In genomic region chr22:37427128-37427710, GRCh38 we compare ENCODE assay signal across 9 cellular contexts. TPM values are rescaled to one million over a fixed set of nuclear protein-coding genes. Genes with fewer than 3 reads are reported as not detected.
A peak's percentile ranks its signal among the peaks of the same experiment; 100 is the strongest.
DNase-seq lines count a peak whose midpoint lies in the region; ATAC-seq and TF ChIP-seq lines count a peak whose summit lies in the region.
"Had no signal": no experiment of that assay in that cellular context is flagged by ENCODE, and none has a peak within 500 bp of the region (broad histone marks: within the 10 kb centered on the region; RNA-seq: fewer than 3 reads in every experiment).

A gene with protein sequence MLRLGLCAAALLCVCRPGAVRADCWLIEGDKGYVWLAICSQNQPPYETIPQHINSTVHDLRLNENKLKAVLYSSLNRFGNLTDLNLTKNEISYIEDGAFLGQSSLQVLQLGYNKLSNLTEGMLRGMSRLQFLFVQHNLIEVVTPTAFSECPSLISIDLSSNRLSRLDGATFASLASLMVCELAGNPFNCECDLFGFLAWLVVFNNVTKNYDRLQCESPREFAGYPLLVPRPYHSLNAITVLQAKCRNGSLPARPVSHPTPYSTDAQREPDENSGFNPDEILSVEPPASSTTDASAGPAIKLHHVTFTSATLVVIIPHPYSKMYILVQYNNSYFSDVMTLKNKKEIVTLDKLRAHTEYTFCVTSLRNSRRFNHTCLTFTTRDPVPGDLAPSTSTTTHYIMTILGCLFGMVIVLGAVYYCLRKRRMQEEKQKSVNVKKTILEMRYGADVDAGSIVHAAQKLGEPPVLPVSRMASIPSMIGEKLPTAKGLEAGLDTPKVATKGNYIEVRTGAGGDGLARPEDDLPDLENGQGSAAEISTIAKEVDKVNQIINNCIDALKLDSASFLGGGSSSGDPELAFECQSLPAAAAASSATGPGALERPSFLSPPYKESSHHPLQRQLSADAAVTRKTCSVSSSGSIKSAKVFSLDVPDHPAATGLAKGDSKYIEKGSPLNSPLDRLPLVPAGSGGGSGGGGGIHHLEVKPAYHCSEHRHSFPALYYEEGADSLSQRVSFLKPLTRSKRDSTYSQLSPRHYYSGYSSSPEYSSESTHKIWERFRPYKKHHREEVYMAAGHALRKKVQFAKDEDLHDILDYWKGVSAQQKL (minus strand): TSS chr22:37427479. CDS start chr22:37375534, 51,945 bp downstream.

- H3K27ac Mint-ChIP-seq in activated naive CD4-positive, alpha-beta T cell treated with anti-CD3 and anti-CD28 coated beads, Interleukin-2, amount 50 U/mL, for 24 hours, result peak within 1 kb of the TSS; percentile 59

- H3K4me3 Mint-ChIP-seq in activated naive CD4-positive, alpha-beta T cell treated with anti-CD3 and anti-CD28 coated beads, Interleukin-2, amount 50 U/mL, for 24 hours, result peak within 1 kb of the TSS; percentile 59

- no peaks in the 10 kb centered on the region for H3K9me3 ChIP-seq in breast epithelium
- H3K9me3 ChIP-seq in liver (ENCODE audit: control insufficient read depth in 4 of 4, low read length in 3 of 4), result no peaks in the 10 kb centered on the region
- H3K9me3 ChIP-seq in upper lobe of left lung, result no peaks in the 10 kb centered on the region

- no peaks in the 10 kb centered on the region for H3K9me3 Mint-ChIP-seq in activated naive CD4-positive, alpha-beta T cell treated with anti-CD3 and anti-CD28 coated beads, Interleukin-2, amount 50 U/mL, for 24 hours

- peaks cover 7 to 75% of the 10 kb centered on the region in 2 donors for H3K27me3 ChIP-seq in breast epithelium
- H3K27me3 ChIP-seq in liver (ENCODE audit: control insufficient read depth in 4 of 4, insufficient read depth in 4 of 4, low read length in 3 of 4), result no peaks in the 10 kb centered on the region
- H3K27me3 ChIP-seq in upper lobe of left lung, result peaks cover 0 to 28% (median 18%) of the 10 kb centered on the region in 4 donors

- H3K4me1 ChIP-seq in breast epithelium, result peaks cover 3 to 4% of the 10 kb centered on the region in 2 donors
- H3K4me1 ChIP-seq in liver (ENCODE audit: control insufficient read depth in 4 of 4, insufficient read depth in 4 of 4, low read length in 3 of 4), result peaks cover 2 to 13% (median 6%) of the 10 kb centered on the region in 4 donors
- H3K4me1 ChIP-seq in upper lobe of left lung, result peaks cover 7 to 22% (median 11%) of the 10 kb centered on the region in 4 donors

- no peak within 1 kb of the TSS for H3K27ac ChIP-seq in breast epithelium
- H3K27ac ChIP-seq in liver (ENCODE audit: low read depth in 1 of 2, low read length in 2 of 2), result no peak within 1 kb of the TSS
- peak within 1 kb of the TSS in 1 of 4 donors; percentile 65 for H3K27ac ChIP-seq in upper lobe of left lung

- WGBS in liver, result under 1% methylated on average over 72 of the region's 72 CpGs
- WGBS in upper lobe of left lung, 2 donors, result 0% methylated on average over 1 to 46 of the region's 72 CpGs

- peaks cover 7% of the 10 kb centered on the region for H3K4me1 Mint-ChIP-seq in activated naive CD4-positive, alpha-beta T cell treated with anti-CD3 and anti-CD28 coated beads, Interleukin-2, amount 50 U/mL, for 24 hours

- DNase-seq in activated naive CD4-positive, alpha-beta T cell treated with Interleukin-2 at 50 U/mL for 16 hours, result no peak
- no peak for DNase-seq in breast epithelium (ENCODE audit: low spot score in 2 of 2)
- DNase-seq in upper lobe of left lung, result peak in 1 of 2 donors; percentile 88
- DNase-seq in NAMALWA (ENCODE audit: low spot score), result no peak
- no peak for DNase-seq in amniotic stem cell (lab: John Stamatoyannopoulos, UW)
- DNase-seq in KG1 (lab: John Stamatoyannopoulos, UW), result no peak
- DNase-seq: Kasumi-1 had no signal

- TF ChIP-seq POLR2A in breast epithelium (IDR thresholded peaks at IDR 0.05) (no peak), upper lobe of left lung (IDR thresholded peaks at IDR 0.05) (no peak)

- TF ChIP-seq CTCF in breast epithelium (IDR thresholded peaks at IDR 0.05) (no peak), liver (IDR thresholded peaks at IDR 0.05; ENCODE audit: low read depth, low read length, missing input control) (no peak), upper lobe of left lung (IDR thresholded peaks at IDR 0.05) (no peak)

- H3K36me3 ChIP-seq in breast epithelium, result no peaks in the 10 kb centered on the region
- H3K36me3 ChIP-seq in liver (ENCODE audit: control insufficient read depth in 4 of 4, insufficient read depth in 3 of 4, low read depth in 1 of 4, low read length in 3 of 4), result no peaks in the 10 kb centered on the region
- H3K36me3 ChIP-seq in upper lobe of left lung, result no peaks in the 10 kb centered on the region

- intact Hi-C loops in breast epithelium (cut with DNase I; ENCODE audit: low total_unique reads), result no loop called here

- no peak for ATAC-seq in upper lobe of left lung (ENCODE audit: low FRiP score in 2 of 2)

- H3K36me3 Mint-ChIP-seq in activated naive CD4-positive, alpha-beta T cell treated with anti-CD3 and anti-CD28 coated beads, Interleukin-2, amount 50 U/mL, for 24 hours, result no peaks in the 10 kb centered on the region

- peak within 1 kb of the TSS; percentile 32 to 74 (median 54) for H3K4me3 ChIP-seq in breast epithelium
- H3K4me3 ChIP-seq in liver (ENCODE audit: low read depth in 1 of 3, low read length in 3 of 3), result peak within 1 kb of the TSS in 2 of 3 donors; percentile 52 to 60
- H3K4me3 ChIP-seq in upper lobe of left lung, result peak within 1 kb of the TSS in 3 of 4 donors; percentile 52 to 58 (median 57)

- H3K27me3 Mint-ChIP-seq in activated naive CD4-positive, alpha-beta T cell treated with anti-CD3 and anti-CD28 coated beads, Interleukin-2, amount 50 U/mL, for 24 hours, result peaks cover 26% of the 10 kb centered on the region

- TF ChIP-seq EP300 in upper lobe of left lung (IDR thresholded peaks at IDR 0.05), result no peak

- no peak for TF ChIP-seq RAD21 in liver (IDR thresholded peaks at IDR 0.05)

- no peak within 1 kb of the TSS for H3K9ac ChIP-seq in liver (ENCODE audit: low read depth in 1 of 2, low read length in 2 of 2)

TF ChIP-seq in liver, 16 proteins besides CTCF, POLR2A, EP300 and RAD21:
- TF ChIP-seq JUND (IDR thresholded peaks at IDR 0.05), result no peak

RNA-seq across cellular contexts. Expression of the gene that starts here (rescaled TPM):
- total RNA-seq in breast epithelium (not detected), liver (under 1 TPM; 0.08 to 0.19 TPM), upper lobe of left lung (1 to 10 TPM in 5 of 6 donors, under 1 TPM in 1; 0.37 to 9.1 (median 4.5) TPM)
- polyA plus RNA-seq in liver, result under 1 TPM in 1 of 2 donors, not detected in 1; 0.07 TPM
